13 cellular contexts compared by ENCODE assay signal in the genomic region with DNA sequence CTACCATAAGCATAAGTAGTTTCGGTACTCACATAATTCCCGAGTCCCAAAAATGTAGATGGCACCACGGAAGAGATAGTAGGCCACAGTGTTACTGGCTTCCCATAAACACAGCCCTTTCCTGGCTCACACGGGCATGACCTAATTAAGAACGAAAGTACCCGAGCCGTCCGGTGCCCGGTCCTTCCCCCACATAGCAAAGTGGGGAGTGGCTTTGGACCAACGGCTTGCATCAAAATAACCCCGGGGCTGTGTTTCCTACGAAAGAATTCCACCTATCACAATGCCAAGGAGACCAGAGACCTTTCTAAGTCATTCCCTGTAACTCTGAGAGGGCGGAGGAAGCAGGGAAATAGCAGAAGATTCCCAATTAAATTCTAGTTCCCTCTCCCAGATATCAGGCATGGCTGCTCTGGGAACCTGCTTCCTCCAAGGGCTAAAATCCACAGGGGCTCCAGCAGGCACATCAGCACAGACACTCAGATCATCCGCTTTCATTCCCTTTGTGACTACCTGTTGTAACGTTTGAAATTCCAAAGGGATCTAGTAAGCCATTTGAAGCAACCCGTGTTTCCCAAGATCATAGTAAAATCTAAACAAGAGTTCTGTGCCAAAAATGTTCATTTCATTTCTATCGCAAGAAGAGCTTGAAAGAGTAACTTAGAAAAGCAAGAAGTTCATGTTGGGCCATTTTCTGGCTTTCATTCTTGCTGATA. TPM values are rescaled to one million over a fixed set of nuclear protein-coding genes. Genes with fewer than 3 reads are reported as not detected.
DNase-seq lines count a peak whose midpoint lies in the region; ATAC-seq and TF ChIP-seq lines count a peak whose summit lies in the region.
"Had no signal": no experiment of that assay in that cellular context is flagged by ENCODE, and none has a peak within 500 bp of the region (broad histone marks: within the 10 kb centered on the region; RNA-seq: fewer than 3 reads in every experiment).

TMPRSS3 (minus strand) TSS at position 143 of the 716 bp plus-strand sequence. CDS start 635 bp downstream, outside the sequence.

- H3K4me3 ChIP-seq in epithelial cell of proximal tubule (ENCODE audit: low read depth, low read length) (peak within 1 kb of the TSS; percentile 16), sigmoid colon (no peak within 1 kb of the TSS)
- H3K4me3 ChIP-seq: right atrium auricular region had no signal

- WGBS in sigmoid colon, 2 donors: 68 to 89% methylated on average over 17 of the region's 17 CpGs

- DNase-seq in ELF-1 (ENCODE audit: low read depth, low spot score) (peak; percentile 68), NCI-H526 treated with DMSO at 0.1 percent for 48 hours (lab: John Stamatoyannopoulos, UW) (peak; percentile 86), epithelial cell of proximal tubule (ENCODE audit: low read depth) (no peak), sigmoid colon (peak; percentile 30), inferior parietal cortex (ENCODE audit: extremely low spot score) (no peak), HK-2 (ENCODE audit: unreplicated experiment) (no peak)
- DNase-seq: activated CD4-positive, alpha-beta T cell treated with anti-CD3 and anti-CD28 coated beads, Interleukin-2, amount 50 U/mL, for 1 hour; activated naive CD4-positive, alpha-beta T cell treated with Interleukin-2 at 50 U/mL for 16 hours; caudate nucleus; MV-4-11 had no signal

- peaks cover 0 to 5% (median 0%) of the 10 kb centered on the region in 3 donors for H3K27me3 ChIP-seq in sigmoid colon
- H3K27me3 ChIP-seq: right atrium auricular region had no signal

- no peak within 1 kb of the TSS for H3K27ac ChIP-seq in sigmoid colon
- H3K27ac ChIP-seq: right atrium auricular region had no signal

- TF ChIP-seq CTCF in epithelial cell of proximal tubule (conservative IDR thresholded peaks at IDR 0.05; ENCODE audit: low read depth, low read length) (no peak), sigmoid colon (IDR thresholded peaks at IDR 0.05) (no peak)

- no peaks in the 10 kb centered on the region for H3K36me3 ChIP-seq in sigmoid colon
- H3K36me3 ChIP-seq: right atrium auricular region had no signal

- TF ChIP-seq EP300 in sigmoid colon (IDR thresholded peaks at IDR 0.05): no peak

- no peak for TF ChIP-seq POLR2A in sigmoid colon (IDR thresholded peaks at IDR 0.05)

- intact Hi-C loops in sigmoid colon (cut with DNase I): no loop called here

- H3K4me1 ChIP-seq in sigmoid colon: no peaks in the 10 kb centered on the region
- H3K4me1 ChIP-seq: right atrium auricular region had no signal

- H3K9me3 ChIP-seq in sigmoid colon: no peaks in the 10 kb centered on the region
- H3K9me3 ChIP-seq: right atrium auricular region had no signal

- no peak for ATAC-seq in GM18873 (IDR thresholded peaks at IDR 0.05; ENCODE audit: low FRiP score, unreplicated experiment)

RNA-seq across cellular contexts. Expression of gene TMPRSS3, which starts in this region (rescaled TPM):
- 0.43 and 2.0 TPM in 2 replicates for total RNA-seq in epithelial cell of proximal tubule
- under 1 TPM in 1 of 4 donors, not detected in 3; 0.16 TPM for total RNA-seq in sigmoid colon
- 1 to 10 TPM in 1 of 3 donors, under 1 TPM in 1, not detected in 1; 0.60 to 1.3 TPM for polyA plus RNA-seq in sigmoid colon
- total RNA-seq: myocyte had no signal

Comparison
In these comparisons a context has a peak if more than half of its experiments do, and no peak if none do; other contexts are left out.
1. DNase-seq: peak in ELF-1 (single experiment), NCI-H526 treated with DMSO at 0.1 percent for 48 hours (single experiment) and sigmoid colon (single experiment); none in epithelial cell of proximal tubule (single experiment), inferior parietal cortex (single experiment) and HK-2 (single experiment).